ENCODE assay signal across 26 cellular contexts in genomic region chr22:38834215-38834953, GRCh38. TPM values are rescaled to one million over a fixed set of nuclear protein-coding genes. Genes with fewer than 3 reads are reported as not detected.
DNase-seq lines count a peak whose midpoint lies in the region; ATAC-seq and TF ChIP-seq lines count a peak whose summit lies in the region.
"Had no signal": no experiment of that assay in that cellular context is flagged by ENCODE, and none has a peak within 500 bp of the region (broad histone marks: within the 10 kb centered on the region; RNA-seq: fewer than 3 reads in every experiment).

No MANE protein-coding gene starts in this region.

- no peak overlapping the region for H3K27ac Mint-ChIP-seq in mesothelial cell of epicardium
- H3K27ac Mint-ChIP-seq: B cell; CD8-positive, alpha-beta T cell had no signal

- H4K20me1 ChIP-seq in osteoblast (ENCODE audit: insufficient read depth, low read length) = no peaks in the 10 kb centered on the region

- no peak overlapping the region for H3K4me3 Mint-ChIP-seq in mesothelial cell of epicardium
- H3K4me3 Mint-ChIP-seq: B cell; CD8-positive, alpha-beta T cell had no signal

- no peaks in the 10 kb centered on the region for H3K4me1 Mint-ChIP-seq in mesothelial cell of epicardium
- H3K4me1 Mint-ChIP-seq: B cell had no signal

- H3K36me3 Mint-ChIP-seq in mesothelial cell of epicardium = no peaks in the 10 kb centered on the region
- H3K36me3 Mint-ChIP-seq: CD8-positive, alpha-beta T cell had no signal

- DNase-seq in DMS 273 (lab: John Stamatoyannopoulos, UW; ENCODE audit: unreplicated experiment) (peak; percentile 24), DMS 273 treated with DMSO at 0.1 percent for 48 hours (lab: John Stamatoyannopoulos, UW) (no peak), osteoblast (ENCODE audit: insufficient read length, low spot score, missing footprints) (peak; percentile 87), mesothelial cell of epicardium (ENCODE audit: low spot score in 2 of 2, unreplicated experiment in 2 of 2) (no peak)
- DNase-seq in activated CD4-positive, alpha-beta T cell treated with anti-CD3 and anti-CD28 coated beads, Interleukin-2, amount 50 U/mL, for 1 hour = no peak
- DNase-seq: Caco-2; CD8-positive, alpha-beta T cell; DMS79 treated with DMSO at 0.1 percent for 48 hours; GF-D8; GOT3; HCEC 1CT; Kasumi-1; NCI-H1092 treated with DMSO at 0.1 percent for 48 hours; NCI-H1436; NCI-H187 treated with DMSO at 0.1 percent for 48 hours; NCI-H2171 treated with DMSO at 0.1 percent for 48 hours; NCI-H345; NCI-H748 treated with DMSO at 0.1 percent for 48 hours; PC-9; Right ventricle myocardium superior had no signal

- no peak overlapping the region for H3K4me3 ChIP-seq in osteoblast (ENCODE audit: insufficient read depth, low read length)
- H3K4me3 ChIP-seq: PC-9, SJSA1 had no signal

- H3K4me2 ChIP-seq in osteoblast (ENCODE audit: insufficient read depth, low read length) = no peak overlapping the region
- H3K4me2 ChIP-seq: PC-9 had no signal

- peaks cover 13% of the 10 kb centered on the region for H3K4me1 ChIP-seq in osteoblast (ENCODE audit: insufficient read depth, low read length)
- H3K4me1 ChIP-seq: Caco-2 had no signal

- peak overlapping the region; percentile 19 for H3K27ac ChIP-seq in cingulate gyrus (ENCODE audit: low read depth, low read length)
- H3K27ac ChIP-seq in osteoblast (ENCODE audit: low read depth, low read length) = no peak overlapping the region
- H3K27ac ChIP-seq: 22Rv1, C4-2B, PC-9, SJSA1 had no signal

- H3K36me3 ChIP-seq in osteoblast (ENCODE audit: insufficient read depth, low read length) = no peaks in the 10 kb centered on the region
- H3K36me3 ChIP-seq: SJSA1 had no signal

- TF ChIP-seq CTCF in osteoblast (IDR thresholded peaks at IDR 0.05; ENCODE audit: extremely low read depth, low read depth, low read length) (no peak), mesothelial cell of epicardium (IDR thresholded peaks at IDR 0.05; ENCODE audit: unreplicated experiment) (no peak)

- peaks cover 50% of the 10 kb centered on the region for H3K27me3 Mint-ChIP-seq in mesothelial cell of epicardium (ENCODE audit: low read depth)

- H3K9me3 Mint-ChIP-seq in mesothelial cell of epicardium = no peaks in the 10 kb centered on the region
- H3K9me3 Mint-ChIP-seq: CD8-positive, alpha-beta T cell had no signal

- no peaks in the 10 kb centered on the region for H3K79me2 ChIP-seq in osteoblast (ENCODE audit: insufficient read depth, low read length)

- H3K9me3 ChIP-seq in osteoblast (ENCODE audit: low read depth, low read length) = no peaks in the 10 kb centered on the region
- H3K9me3 ChIP-seq: Caco-2 had no signal

- ATAC-seq in GM21529 (IDR thresholded peaks at IDR 0.05; ENCODE audit: unreplicated experiment) = no peak
- ATAC-seq: CD8-positive, alpha-beta T cell had no signal

- H3K27me3 ChIP-seq in osteoblast (ENCODE audit: insufficient read depth, low read length) = peaks cover 4% of the 10 kb centered on the region
- H3K27me3 ChIP-seq: SJSA1 had no signal

- no peak overlapping the region for H2AFZ ChIP-seq in osteoblast (ENCODE audit: low read length)
- H2AFZ ChIP-seq: PC-9 had no signal

RNA-seq across cellular contexts. Expression of gene NPTXR, which starts 9.4 kb away (rescaled TPM):
- total RNA-seq in osteoblast (0.72 and 1.5 TPM in 2 replicates), mesothelial cell of epicardium (9.6 to 10.3 TPM (median 10.1 TPM) in 3 replicates)

RNA-seq across cellular contexts. Expression of gene CBX6, which starts 37.6 kb away (rescaled TPM):
- total RNA-seq in osteoblast (58.6 and 59.5 TPM in 2 replicates), mesothelial cell of epicardium (101 to 104 TPM (median 102 TPM) in 3 replicates)

RNA-seq across cellular contexts. Expression of gene DNAL4, which starts 40.4 kb away (rescaled TPM):
- total RNA-seq in osteoblast (15.9 and 17.0 TPM in 2 replicates), mesothelial cell of epicardium (15.9 to 18.0 TPM (median 17.3 TPM) in 3 replicates)

Comparison
In these comparisons a context has a peak if more than half of its experiments do, and no peak if none do; other contexts are left out.
1. DNase-seq: peak in DMS 273 (single experiment) and osteoblast (single experiment); none in DMS 273 treated with DMSO at 0.1 percent for 48 hours (single experiment), mesothelial cell of epicardium (0 of 2) and activated CD4-positive, alpha-beta T cell treated with anti-CD3 and anti-CD28 coated beads, Interleukin-2, amount 50 U/mL, for 1 hour (single experiment).